ENCODE assay signal across 14 cellular contexts in the genomic region with DNA sequence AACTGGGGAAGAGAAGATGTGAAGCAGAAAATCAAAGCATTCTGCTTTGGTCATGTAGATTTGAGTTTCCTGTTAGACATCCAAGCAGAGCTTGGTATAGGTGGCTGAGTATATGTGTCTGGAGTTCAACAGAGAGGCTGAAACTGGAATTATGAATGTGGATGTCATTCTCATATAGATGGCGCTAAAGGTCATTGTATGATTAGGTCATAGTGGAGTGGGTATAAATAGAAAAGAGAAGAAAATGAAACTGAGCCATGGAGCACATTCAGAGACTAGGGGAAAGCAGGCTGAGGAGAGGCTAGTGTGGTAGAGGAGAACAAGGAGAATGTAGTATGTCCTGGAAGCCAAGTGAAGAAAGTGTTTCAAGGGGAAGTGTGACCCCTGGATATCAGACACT.
DNase-seq lines count a peak whose midpoint lies in the region; ATAC-seq, FAIRE-seq and TF ChIP-seq lines count a peak whose summit lies in the region.
"Had no signal": no experiment of that assay in that cellular context is flagged by ENCODE, and none has a peak within 500 bp of the region (broad histone marks: within the 10 kb centered on the region; RNA-seq: fewer than 3 reads in every experiment).

No MANE protein-coding gene starts in this region.

- no peaks in the 10 kb centered on the region for H3K27me3 ChIP-seq in MG63

- no peaks in the 10 kb centered on the region for H3K4me1 Mint-ChIP-seq in stimulated activated naive CD8-positive, alpha-beta T cell treated with anti-CD3 and anti-CD28 coated beads, Interleukin-15, amount 100 ng/mL, for 72 hours
- H3K4me1 Mint-ChIP-seq: stimulated activated memory B cell treated with anti-CD40 and anti-IgM and Interleukin-4, amounts not matched to agents 10 μg/mL and 1 μg/mL and 100 μg/mL, for 72 hours; T-helper 17 cell had no signal

- no peak overlapping the region for H3K27ac Mint-ChIP-seq in stimulated activated naive CD8-positive, alpha-beta T cell treated with anti-CD3 and anti-CD28 coated beads, Interleukin-15, amount 100 ng/mL, for 72 hours
- H3K27ac Mint-ChIP-seq: activated T-cell treated with anti-CD3 and anti-CD28 coated beads, Interleukin-2, amount 50 U/mL, for 72 hours; stimulated activated memory B cell treated with anti-CD40 and anti-IgM and Interleukin-4, amounts not matched to agents 10 μg/mL and 1 μg/mL and 100 μg/mL, for 72 hours; T-helper 17 cell had no signal

- no peaks in the 10 kb centered on the region for H3K27me3 Mint-ChIP-seq in stimulated activated naive CD8-positive, alpha-beta T cell treated with anti-CD3 and anti-CD28 coated beads, Interleukin-15, amount 100 ng/mL, for 72 hours
- H3K27me3 Mint-ChIP-seq: T-helper 17 cell had no signal

- H3K9me3 ChIP-seq in MG63: no peaks in the 10 kb centered on the region

- H3K36me3 ChIP-seq in MG63: no peaks in the 10 kb centered on the region

- H3K9me3 Mint-ChIP-seq in stimulated activated naive CD8-positive, alpha-beta T cell treated with anti-CD3 and anti-CD28 coated beads, Interleukin-15, amount 100 ng/mL, for 72 hours: no peaks in the 10 kb centered on the region
- H3K9me3 Mint-ChIP-seq: activated T-cell treated with anti-CD3 and anti-CD28 coated beads, Interleukin-2, amount 50 U/mL, for 72 hours; stimulated activated memory B cell treated with anti-CD40 and anti-IgM and Interleukin-4, amounts not matched to agents 10 μg/mL and 1 μg/mL and 100 μg/mL, for 72 hours had no signal

- no peak for FAIRE-seq in GM12891 (lab: Jason Lieb, UNC)
- FAIRE-seq: frontal cortex, GM18507 had no signal

- peak; percentile 49 for ATAC-seq in stimulated activated naive CD8-positive, alpha-beta T cell treated with anti-CD3 and anti-CD28 coated beads, Interleukin-15, amount 100 ng/mL, for 72 hours
- no peak for ATAC-seq in stimulated activated naive CD8-positive, alpha-beta T cell treated with anti-CD3 and anti-CD28 coated beads, Interleukin-15, Interleukin-2, amounts not matched to agents 100 U/mL and 50 U/mL, for 24 hours
- peak; percentile 44 for ATAC-seq in HG02763 (IDR thresholded peaks at IDR 0.05; ENCODE audit: unreplicated experiment)
- ATAC-seq: activated T-cell treated with anti-CD3 and anti-CD28 coated beads, Interleukin-2, amount 50 U/mL, for 72 hours; stimulated activated memory B cell treated with anti-CD40 and anti-IgM and Interleukin-4, amounts not matched to agents 10 μg/mL and 1 μg/mL and 100 μg/mL, for 72 hours; T-helper 17 cell had no signal

- DNase-seq in stimulated activated naive CD8-positive, alpha-beta T cell treated with anti-CD3 and anti-CD28 coated beads, Interleukin-15, amount 100 ng/mL, for 72 hours: no peak
- DNase-seq in stimulated activated naive CD8-positive, alpha-beta T cell treated with anti-CD3 and anti-CD28 coated beads, Interleukin-15, Interleukin-2, amounts not matched to agents 100 U/mL and 50 U/mL, for 24 hours: no peak
- DNase-seq in M059J (ENCODE audit: low read depth) (peak; percentile 1), UCSD-AML1 (lab: John Stamatoyannopoulos, UW; ENCODE audit: unreplicated experiment) (no peak), mesenteric fat pad (ENCODE audit: low spot score) (no peak), GM12891 (ENCODE audit: insufficient read length, low spot score) (no peak), MG63 (no peak)
- DNase-seq: activated T-cell treated with anti-CD3 and anti-CD28 coated beads, Interleukin-2, amount 50 U/mL, for 72 hours; NCI-H446; T-helper 17 cell had no signal

- no peak overlapping the region for H3K4me3 ChIP-seq in MG63

- H3K4me3 Mint-ChIP-seq in stimulated activated naive CD8-positive, alpha-beta T cell treated with anti-CD3 and anti-CD28 coated beads, Interleukin-15, amount 100 ng/mL, for 72 hours: no peak overlapping the region
- H3K4me3 Mint-ChIP-seq: activated T-cell treated with anti-CD3 and anti-CD28 coated beads, Interleukin-2, amount 50 U/mL, for 72 hours; stimulated activated memory B cell treated with anti-CD40 and anti-IgM and Interleukin-4, amounts not matched to agents 10 μg/mL and 1 μg/mL and 100 μg/mL, for 72 hours; T-helper 17 cell had no signal

- TF ChIP-seq POLR2A in GM12891 (IDR thresholded peaks at IDR 0.05; ENCODE audit: low read depth, low read length): no peak

TF ChIP-seq in GM12891, 5 proteins besides CTCF, POLR2A, EP300 and RAD21:
- no peak for TF ChIP-seq POU2F2 (IDR thresholded peaks at IDR 0.05; ENCODE audit: low read depth, low read length)
- TF ChIP-seq SPI1 (IDR thresholded peaks at IDR 0.05; ENCODE audit: low read depth, low read length): no peak
- no peak for TF ChIP-seq TAF1 (IDR thresholded peaks at IDR 0.05; ENCODE audit: low read depth, low read length)
- no peak for TF ChIP-seq POLR2AphosphoS5 (IDR thresholded peaks at IDR 0.05; ENCODE audit: low read depth, low read length)
- TF ChIP-seq PAX5 (IDR thresholded peaks at IDR 0.05; ENCODE audit: insufficient read depth, low read length, severe bottlenecking): no peak
TF ChIP-seq in GM12891: peak in this region for 0.
